8 cellular contexts compared by ENCODE assay signal in genomic region chr7:106793015-106793651, GRCh38.
DNase-seq lines count a peak whose midpoint lies in the region; ATAC-seq, FAIRE-seq and TF ChIP-seq lines count a peak whose summit lies in the region.

No MANE protein-coding gene starts in this region.

- H3K27me3 ChIP-seq in body of pancreas = no peaks in the 10 kb centered on the region
- H3K27me3 ChIP-seq in lower lobe of right lung (ENCODE audit: low read depth) = no peaks in the 10 kb centered on the region

- H3K4me1 ChIP-seq in body of pancreas (no peaks in the 10 kb centered on the region), lower lobe of right lung (no peaks in the 10 kb centered on the region)

- intact Hi-C loops in body of pancreas (cut with DNase I) (loop anchor here (5.0 kb wide), 1 partner anchor 354 kb away; no protein-coding TSS in a partner anchor), lower lobe of right lung (cut with DNase I) (loop anchor here (5.0 kb wide), 1 partner anchor 359 kb away; no protein-coding TSS in a partner anchor)

- no peaks in the 10 kb centered on the region for H3K36me3 ChIP-seq in body of pancreas (replicated peaks in 1 of 2; ENCODE audit: insufficient read depth in 1 of 2, low read depth in 2 of 2)
- no peaks in the 10 kb centered on the region for H3K36me3 ChIP-seq in lower lobe of right lung

- H3K27ac ChIP-seq in body of pancreas (no peak overlapping the region), lower lobe of right lung (no peak overlapping the region)

- ATAC-seq in body of pancreas (no peak), lower lobe of right lung (no peak), GM21526 (IDR thresholded peaks at IDR 0.05; ENCODE audit: low FRiP score, unreplicated experiment) (no peak), HG03571 (IDR thresholded peaks at IDR 0.05; ENCODE audit: unreplicated experiment) (no peak)

- H3K4me3 ChIP-seq in body of pancreas (no peak overlapping the region), lower lobe of right lung (no peak overlapping the region)

- peak; percentile 96 for FAIRE-seq in G401.6 (lab: Jason Lieb, UNC)

- peak; percentile 20 for DNase-seq in AG08395 (ENCODE audit: low spot score)
- DNase-seq in NCI-H2227 (lab: John Stamatoyannopoulos, UW; ENCODE audit: unreplicated experiment) = peak; percentile 44
- DNase-seq in body of pancreas = peak in 2 of 4 donors; percentile 18 to 31
- DNase-seq in lower lobe of right lung = no peak
- no peak for DNase-seq in GOT3 (lab: John Stamatoyannopoulos, UW)

- peak; percentile 28 to 72 (median 66) for TF ChIP-seq CTCF in body of pancreas (IDR thresholded peaks at IDR 0.05)
- peak; percentile 64 for TF ChIP-seq CTCF in lower lobe of right lung (IDR thresholded peaks at IDR 0.05)

- WGBS in body of pancreas, 2 donors = 50 to 56% methylated on average over 4 of the region's 4 CpGs

- H3K9me3 ChIP-seq in body of pancreas (no peaks in the 10 kb centered on the region), lower lobe of right lung (no peaks in the 10 kb centered on the region)

- no peak for TF ChIP-seq POLR2A in body of pancreas (IDR thresholded peaks at IDR 0.05)

Comparison
In these comparisons a context has a peak if more than half of its experiments do, and no peak if none do; other contexts are left out.
1. DNase-seq: peak in AG08395 (single experiment) and NCI-H2227 (single experiment); none in lower lobe of right lung (single experiment) and GOT3 (single experiment).